Comparison of ENCODE assay signal across 8 cellular contexts in genomic region chr11:46381836-46382643, GRCh38. TPM values are rescaled to one million over a fixed set of nuclear protein-coding genes. Genes with fewer than 3 reads are reported as not detected.
DNase-seq lines count a peak whose midpoint lies in the region; ATAC-seq and TF ChIP-seq lines count a peak whose summit lies in the region.

No MANE protein-coding gene starts in this region.

- WGBS in upper lobe of left lung, 2 donors: 0 to 3% methylated on average over 1 to 39 of the region's 65 CpGs

- H3K9ac ChIP-seq in adipocyte (ENCODE audit: low read length): peak overlapping the region; percentile 34

- peak overlapping the region; percentile 28 for H3K4me3 ChIP-seq in CD8-positive, alpha-beta memory T cell (ENCODE audit: low read length)
- peak overlapping the region; percentile 58 for H3K4me3 ChIP-seq in adipocyte (ENCODE audit: low read length)
- H3K4me3 ChIP-seq in upper lobe of left lung: peak overlapping the region; percentile 22 to 92 (median 74)

- H3K4me1 Mint-ChIP-seq in CD8-positive, alpha-beta memory T cell: peaks cover 5 to 24% (median 6%) of the 10 kb centered on the region in 3 donors

- ATAC-seq in upper lobe of left lung (ENCODE audit: low FRiP score in 2 of 2): no peak
- no peak for ATAC-seq in GM21723 (IDR thresholded peaks at IDR 0.05; ENCODE audit: unreplicated experiment)
- no peak for ATAC-seq in GM18519 (IDR thresholded peaks at IDR 0.05; ENCODE audit: low FRiP score, unreplicated experiment)

- CTCF ChIA-PET in CD8-positive, alpha-beta memory T cell (lab: Charles Lee): no interaction called here

- no peak for TF ChIP-seq EP300 in upper lobe of left lung (IDR thresholded peaks at IDR 0.05)

- H3K27me3 ChIP-seq in CD8-positive, alpha-beta memory T cell (ENCODE audit: insufficient read depth, low read length, poor library complexity, severe bottlenecking): peaks cover 16% of the 10 kb centered on the region
- peaks cover 6% of the 10 kb centered on the region for H3K27me3 ChIP-seq in adipocyte (replicated peaks; ENCODE audit: control insufficient read depth, insufficient read depth, low read length)
- H3K27me3 ChIP-seq in upper lobe of left lung: peaks cover 0 to 10% (median 2%) of the 10 kb centered on the region in 4 donors

- TF ChIP-seq CTCF in upper lobe of left lung (IDR thresholded peaks at IDR 0.05): no peak

- H3K27ac ChIP-seq in CD8-positive, alpha-beta memory T cell (ENCODE audit: low read depth, low read length): no peak overlapping the region
- peak overlapping the region in 1 of 4 donors; percentile 80 for H3K27ac ChIP-seq in upper lobe of left lung

- peak overlapping the region; percentile 54 to 79 (median 69) for H3K4me3 Mint-ChIP-seq in CD8-positive, alpha-beta memory T cell

- H3K4me1 ChIP-seq in CD8-positive, alpha-beta memory T cell (ENCODE audit: insufficient read depth, low read length): peaks cover 12% of the 10 kb centered on the region
- H3K4me1 ChIP-seq in adipocyte (ENCODE audit: control insufficient read depth, insufficient read depth, low read length): peaks cover 2% of the 10 kb centered on the region
- peaks cover 18 to 40% (median 27%) of the 10 kb centered on the region in 4 donors for H3K4me1 ChIP-seq in upper lobe of left lung

- no peak for TF ChIP-seq POLR2A in upper lobe of left lung (IDR thresholded peaks at IDR 0.05)

- POLR2A ChIA-PET in CD8-positive, alpha-beta memory T cell (lab: Charles Lee): interaction anchor here (0.5 kb wide), 1 partner anchor 22 kb away, joined by 4 read pairs; no protein-coding TSS in a partner anchor

- no peaks in the 10 kb centered on the region for H3K36me3 ChIP-seq in CD8-positive, alpha-beta memory T cell (ENCODE audit: insufficient read depth, low read length)
- peaks cover 4% of the 10 kb centered on the region for H3K36me3 ChIP-seq in adipocyte (ENCODE audit: control insufficient read depth, insufficient read depth, low read length, severe bottlenecking)
- H3K36me3 ChIP-seq in upper lobe of left lung: peaks cover 0 to 15% (median 8%) of the 10 kb centered on the region in 4 donors

- peaks cover 0 to 15% (median 11%) of the 10 kb centered on the region in 3 donors for H3K36me3 Mint-ChIP-seq in CD8-positive, alpha-beta memory T cell

- peaks cover 26 to 40% of the 10 kb centered on the region in 2 donors for H3K27me3 Mint-ChIP-seq in CD8-positive, alpha-beta memory T cell

- H3K9me3 ChIP-seq in CD8-positive, alpha-beta memory T cell (ENCODE audit: low read length): no peaks in the 10 kb centered on the region
- H3K9me3 ChIP-seq in adipocyte (ENCODE audit: control insufficient read depth, low read length) (no peaks in the 10 kb centered on the region), upper lobe of left lung (no peaks in the 10 kb centered on the region)

- peaks cover 0 to 3% (median 0%) of the 10 kb centered on the region in 5 donors for H3K9me3 Mint-ChIP-seq in CD8-positive, alpha-beta memory T cell

- DNase-seq in CD8-positive, alpha-beta memory T cell: no peak
- peak; percentile 38 for DNase-seq in HK-2 (ENCODE audit: unreplicated experiment)
- DNase-seq in adipocyte (ENCODE audit: low read depth): no peak
- DNase-seq in lung microvascular endothelial cell (ENCODE audit: low read depth in 2 of 2): peak; percentile 39 to 41
- peak in 1 of 2 donors; percentile 86 for DNase-seq in upper lobe of left lung
- no peak for DNase-seq in SKM-1 treated with dmso at 0.1 percent for 144 hours (lab: John Stamatoyannopoulos, UW; ENCODE audit: unreplicated experiment)

- no peak overlapping the region for H3K27ac Mint-ChIP-seq in CD8-positive, alpha-beta memory T cell

RNA-seq across cellular contexts. Expression of gene MDK, which starts 0.6 kb away (rescaled TPM):
- 1 to 10 TPM; 1.1 to 1.2 TPM for total RNA-seq in CD8-positive, alpha-beta memory T cell
- polyA plus RNA-seq in CD8-positive, alpha-beta memory T cell: 0.97 TPM
- total RNA-seq in lung microvascular endothelial cell (23.8 and 45.1 TPM in 2 replicates), upper lobe of left lung (10 to 100 TPM in 5 of 6 donors, not detected in 1; 14.3 to 44.8 (median 34.1) TPM)

RNA-seq across cellular contexts. Expression of gene CHRM4, which starts 9.5 kb away (rescaled TPM):
- total RNA-seq in CD8-positive, alpha-beta memory T cell: not detected
- polyA plus RNA-seq in CD8-positive, alpha-beta memory T cell: 0.63 TPM
- under 0.01 TPM in 1 of 2 replicates, not detected in the other for total RNA-seq in lung microvascular endothelial cell
- total RNA-seq in upper lobe of left lung: 1 to 10 TPM in 1 of 6 donors, under 1 TPM in 3, not detected in 2; 0.34 to 1.4 (median 0.53) TPM

RNA-seq across cellular contexts. Expression of gene DGKZ, which starts 34.8 kb away (rescaled TPM):
- total RNA-seq in CD8-positive, alpha-beta memory T cell: 10 to 100 TPM; 85.8 to 87.2 TPM
- polyA plus RNA-seq in CD8-positive, alpha-beta memory T cell: 87.4 TPM
- 44.7 and 46.2 TPM in 2 replicates for total RNA-seq in lung microvascular endothelial cell
- total RNA-seq in upper lobe of left lung: 100 to 1,000 TPM in 2 of 6 donors, 10 to 100 TPM in 4; 55.1 to 145 (median 65.5) TPM

Comparison
In these comparisons a context has a peak if more than half of its experiments do, and no peak if none do; other contexts are left out.
1. DNase-seq: peak in HK-2 (single experiment) and lung microvascular endothelial cell (2 of 2); none in CD8-positive, alpha-beta memory T cell (0 of 5), adipocyte (single experiment) and SKM-1 treated with dmso at 0.1 percent for 144 hours (single experiment).
2. Peak in every context shown above with its lines, with median percentiles within 50 percentile points of each other: H3K4me3 ChIP-seq.